1 cellular context compared by ENCODE assay signal in the genomic region with DNA sequence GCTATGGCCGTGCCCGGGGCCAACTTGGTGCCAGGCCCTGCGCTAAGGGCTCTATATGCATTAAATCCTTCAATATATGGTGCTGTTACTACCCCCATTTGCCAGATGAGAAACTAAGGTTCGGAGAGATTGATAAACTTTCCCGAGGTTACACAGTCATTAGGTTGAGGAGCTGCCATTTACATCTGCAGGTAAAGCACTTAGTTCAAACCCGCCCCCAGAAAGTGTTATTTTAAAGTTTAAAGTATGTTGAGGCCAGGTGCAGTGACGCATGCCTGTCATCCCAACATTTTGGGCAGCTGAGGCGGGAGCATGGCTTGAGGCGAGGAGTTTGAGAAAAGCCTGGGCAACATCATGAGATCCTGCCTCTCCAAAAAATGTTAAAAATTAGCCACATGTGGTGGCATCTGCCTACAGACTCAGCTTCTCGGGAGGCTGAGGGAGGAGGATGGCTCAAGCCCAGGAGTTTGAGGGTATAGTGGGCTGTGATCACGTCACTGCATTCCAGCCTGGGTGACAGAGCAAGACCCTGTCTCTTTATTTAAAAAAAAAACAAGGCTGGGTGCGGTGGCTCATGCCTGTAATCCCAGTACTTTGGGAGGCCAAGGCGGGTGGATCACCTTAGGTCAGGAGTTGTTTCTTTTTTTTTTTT.
TF ChIP-seq lines count a peak whose summit lies in the region.

No MANE protein-coding gene starts in this region.

TF ChIP-seq in HepG2, 621 proteins besides CTCF, POLR2A, EP300 and RAD21 (continued from another document):
- TF ChIP-seq, protein P1, sequence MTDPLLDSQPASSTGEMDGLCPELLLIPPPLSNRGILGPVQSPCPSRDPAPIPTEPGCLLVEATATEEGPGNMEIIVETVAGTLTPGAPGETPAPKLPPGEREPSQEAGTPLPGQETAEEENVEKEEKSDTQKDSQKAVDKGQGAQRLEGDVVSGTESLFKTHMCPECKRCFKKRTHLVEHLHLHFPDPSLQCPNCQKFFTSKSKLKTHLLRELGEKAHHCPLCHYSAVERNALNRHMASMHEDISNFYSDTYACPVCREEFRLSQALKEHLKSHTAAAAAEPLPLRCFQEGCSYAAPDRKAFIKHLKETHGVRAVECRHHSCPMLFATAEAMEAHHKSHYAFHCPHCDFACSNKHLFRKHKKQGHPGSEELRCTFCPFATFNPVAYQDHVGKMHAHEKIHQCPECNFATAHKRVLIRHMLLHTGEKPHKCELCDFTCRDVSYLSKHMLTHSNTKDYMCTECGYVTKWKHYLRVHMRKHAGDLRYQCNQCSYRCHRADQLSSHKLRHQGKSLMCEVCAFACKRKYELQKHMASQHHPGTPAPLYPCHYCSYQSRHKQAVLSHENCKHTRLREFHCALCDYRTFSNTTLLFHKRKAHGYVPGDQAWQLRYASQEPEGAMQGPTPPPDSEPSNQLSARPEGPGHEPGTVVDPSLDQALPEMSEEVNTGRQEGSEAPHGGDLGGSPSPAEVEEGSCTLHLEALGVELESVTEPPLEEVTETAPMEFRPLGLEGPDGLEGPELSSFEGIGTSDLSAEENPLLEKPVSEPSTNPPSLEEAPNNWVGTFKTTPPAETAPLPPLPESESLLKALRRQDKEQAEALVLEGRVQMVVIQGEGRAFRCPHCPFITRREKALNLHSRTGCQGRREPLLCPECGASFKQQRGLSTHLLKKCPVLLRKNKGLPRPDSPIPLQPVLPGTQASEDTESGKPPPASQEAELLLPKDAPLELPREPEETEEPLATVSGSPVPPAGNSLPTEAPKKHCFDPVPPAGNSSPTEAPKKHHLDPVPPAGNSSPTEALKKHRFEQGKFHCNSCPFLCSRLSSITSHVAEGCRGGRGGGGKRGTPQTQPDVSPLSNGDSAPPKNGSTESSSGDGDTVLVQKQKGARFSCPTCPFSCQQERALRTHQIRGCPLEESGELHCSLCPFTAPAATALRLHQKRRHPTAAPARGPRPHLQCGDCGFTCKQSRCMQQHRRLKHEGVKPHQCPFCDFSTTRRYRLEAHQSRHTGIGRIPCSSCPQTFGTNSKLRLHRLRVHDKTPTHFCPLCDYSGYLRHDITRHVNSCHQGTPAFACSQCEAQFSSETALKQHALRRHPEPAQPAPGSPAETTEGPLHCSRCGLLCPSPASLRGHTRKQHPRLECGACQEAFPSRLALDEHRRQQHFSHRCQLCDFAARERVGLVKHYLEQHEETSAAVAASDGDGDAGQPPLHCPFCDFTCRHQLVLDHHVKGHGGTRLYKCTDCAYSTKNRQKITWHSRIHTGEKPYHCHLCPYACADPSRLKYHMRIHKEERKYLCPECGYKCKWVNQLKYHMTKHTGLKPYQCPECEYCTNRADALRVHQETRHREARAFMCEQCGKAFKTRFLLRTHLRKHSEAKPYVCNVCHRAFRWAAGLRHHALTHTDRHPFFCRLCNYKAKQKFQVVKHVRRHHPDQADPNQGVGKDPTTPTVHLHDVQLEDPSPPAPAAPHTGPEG (CRISPR knock-in tag; IDR thresholded peaks at IDR 0.05): no peak
- TF ChIP-seq ZNF616 (CRISPR knock-in tag; IDR thresholded peaks at IDR 0.05; ENCODE audit: low read depth): no peak
- no peak for TF ChIP-seq CBFB (CRISPR knock-in tag; IDR thresholded peaks at IDR 0.05)
- no peak for TF ChIP-seq KLF15 (CRISPR knock-in tag; IDR thresholded peaks at IDR 0.05; ENCODE audit: borderline replicate concordance)
- TF ChIP-seq TEAD2 (CRISPR knock-in tag; IDR thresholded peaks at IDR 0.05): no peak
- no peak for TF ChIP-seq KDM4B (CRISPR knock-in tag; IDR thresholded peaks at IDR 0.05)
- no peak for TF ChIP-seq KLF9 (CRISPR knock-in tag; IDR thresholded peaks at IDR 0.05; ENCODE audit: low read depth)
- TF ChIP-seq ZNF382 (CRISPR knock-in tag; IDR thresholded peaks at IDR 0.05; ENCODE audit: borderline replicate concordance): no peak
- TF ChIP-seq, protein P2, sequence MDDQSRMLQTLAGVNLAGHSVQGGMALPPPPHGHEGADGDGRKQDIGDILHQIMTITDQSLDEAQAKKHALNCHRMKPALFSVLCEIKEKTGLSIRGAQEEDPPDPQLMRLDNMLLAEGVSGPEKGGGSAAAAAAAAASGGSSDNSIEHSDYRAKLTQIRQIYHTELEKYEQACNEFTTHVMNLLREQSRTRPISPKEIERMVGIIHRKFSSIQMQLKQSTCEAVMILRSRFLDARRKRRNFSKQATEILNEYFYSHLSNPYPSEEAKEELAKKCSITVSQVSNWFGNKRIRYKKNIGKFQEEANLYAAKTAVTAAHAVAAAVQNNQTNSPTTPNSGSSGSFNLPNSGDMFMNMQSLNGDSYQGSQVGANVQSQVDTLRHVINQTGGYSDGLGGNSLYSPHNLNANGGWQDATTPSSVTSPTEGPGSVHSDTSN (CRISPR knock-in tag; IDR thresholded peaks at IDR 0.05; ENCODE audit: borderline replicate concordance): no peak
- no peak for TF ChIP-seq YEATS4 (CRISPR knock-in tag; IDR thresholded peaks at IDR 0.05; ENCODE audit: borderline replicate concordance)
- TF ChIP-seq ZFYVE20 (CRISPR knock-in tag; IDR thresholded peaks at IDR 0.05; ENCODE audit: borderline replicate concordance, low read depth): no peak
- TF ChIP-seq NAIF1 (CRISPR knock-in tag; IDR thresholded peaks at IDR 0.05; ENCODE audit: borderline replicate concordance): 0 out of 2 replicates have a peak, but pooled peaks have one; percentile 26
- TF ChIP-seq ZNF770 (CRISPR knock-in tag; IDR thresholded peaks at IDR 0.05): peak; percentile 19; the same call in 1 of the 2 replicates
